In the genomic region with DNA sequence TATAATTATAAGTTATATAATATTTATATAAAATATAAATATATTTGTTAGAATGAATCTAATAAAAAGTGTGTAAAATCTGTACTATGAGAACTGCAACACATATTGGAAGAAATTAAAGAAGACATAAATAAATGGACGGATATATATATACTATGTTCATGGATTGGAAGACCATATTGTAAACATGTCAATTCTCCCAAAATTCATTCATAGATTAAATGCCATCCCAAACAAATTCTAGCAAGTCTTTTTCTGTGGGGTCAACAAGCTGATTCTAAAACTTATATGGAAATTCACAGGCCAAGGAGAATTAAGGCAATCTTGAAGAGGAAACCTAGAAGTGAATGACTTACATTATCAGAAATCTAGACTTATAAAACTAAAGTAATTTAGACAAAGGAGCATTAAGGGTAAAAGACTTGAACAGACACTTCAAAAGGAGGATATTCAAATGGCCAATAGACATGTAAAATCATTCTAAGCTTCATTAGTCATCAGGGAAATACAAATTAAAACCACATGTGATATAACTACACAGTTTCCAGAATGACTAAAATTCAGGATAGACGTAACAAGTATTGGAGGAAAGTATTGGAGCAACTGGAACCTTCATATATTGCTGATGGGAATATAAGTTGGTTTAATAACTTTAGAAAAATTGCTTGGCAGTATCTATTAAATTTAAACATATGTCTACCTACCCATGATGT, we compare ENCODE assay signal across 22 cellular contexts.
DNase-seq lines count a peak whose midpoint lies in the region; TF ChIP-seq lines count a peak whose summit lies in the region.
"Had no signal": no experiment of that assay in that cellular context is flagged by ENCODE, and none has a peak within 500 bp of the region (broad histone marks: within the 10 kb centered on the region; RNA-seq: fewer than 3 reads in every experiment).

No MANE protein-coding gene starts in this region.

- no peak for TF ChIP-seq EP300 in stomach (IDR thresholded peaks at IDR 0.05)

- TF ChIP-seq POLR2A in stomach (IDR thresholded peaks at IDR 0.05), result no peak

- TF ChIP-seq CTCF in HFF-Myc (IDR thresholded peaks at IDR 0.05; ENCODE audit: low read depth, low read length, missing control alignments) (no peak), fibroblast of mammary gland (conservative IDR thresholded peaks at IDR 0.05; ENCODE audit: control insufficient read depth, insufficient read depth, low read depth, low read length) (no peak), GM13977 (IDR thresholded peaks at IDR 0.05; ENCODE audit: extremely low read depth, insufficient read depth, missing control alignments) (no peak), stomach (IDR thresholded peaks at IDR 0.05) (no peak)

- DNase-seq in EH (ENCODE audit: low read depth) (peak; percentile 1), HCEC 1CT (peak; percentile 4), HFF-Myc (ENCODE audit: extremely low read depth, low read depth) (peak; percentile 20), fibroblast of mammary gland (ENCODE audit: low read depth) (peak; percentile 57), SIG-M5 (lab: John Stamatoyannopoulos, UW) (no peak), GM13977 (ENCODE audit: low spot score) (no peak), stomach (no peak)
- DNase-seq in activated CD4-positive, alpha-beta T cell treated with anti-CD3 and anti-CD28 coated beads, Interleukin-2, amount 50 U/mL, for 48 hours, result no peak
- DNase-seq: 8988T; ACHN; AML-193; Caco-2; CD4-positive, alpha-beta T cell; CD8-positive, alpha-beta T cell; DMS 273 treated with DMSO at 0.1 percent for 48 hours; DMS153; DMS53; DMS79; DND-41; GF-D8 had no signal

- 81 to 93% (median 91%) methylated on average over 2 of the region's 2 CpGs for WGBS in stomach, 5 donors

- intact Hi-C loops in stomach (cut with DNase I; ENCODE audit: low total_unique reads), result no loop called here

- H3K36me3 ChIP-seq in stomach, result no peaks in the 10 kb centered on the region
- H3K36me3 ChIP-seq: BLaER1 treated with 17β-estradiol and CSF1 and Interleukin-3, amounts not matched to agents 10 nM and 100 nM had no signal

- in situ Hi-C loops in GM13977 (cut with MboI; ENCODE audit: low pct_unique_long_range_greater_than_20kb, low sequenced_read_pairs, unreplicated experiment), result no loop called here

- no peak overlapping the region for H3K27ac ChIP-seq in stomach
- H3K27ac ChIP-seq: BLaER1 treated with 17β-estradiol and CSF1 and Interleukin-3, amounts not matched to agents 10 nM and 100 nM; C4-2B had no signal

- H3K4me3 ChIP-seq in HFF-Myc (replicated peaks; ENCODE audit: low read depth, low read length) (no peak overlapping the region), fibroblast of mammary gland (ENCODE audit: control insufficient read depth, low read depth, low read length) (no peak overlapping the region), stomach (no peak overlapping the region)
- H3K4me3 ChIP-seq: BLaER1 treated with 17β-estradiol and CSF1 and Interleukin-3, amounts not matched to agents 10 nM and 100 nM had no signal

- no peaks in the 10 kb centered on the region for H3K9me3 ChIP-seq in stomach
- H3K9me3 ChIP-seq: Caco-2 had no signal

- H3K4me1 ChIP-seq in stomach, result no peaks in the 10 kb centered on the region
- H3K4me1 ChIP-seq: BLaER1 treated with 17β-estradiol and CSF1 and Interleukin-3, amounts not matched to agents 10 nM and 100 nM; Caco-2 had no signal

- H3K27me3 ChIP-seq in stomach, result peaks cover 0 to 11% (median 4%) of the 10 kb centered on the region in 3 donors
- H3K27me3 ChIP-seq: BLaER1 treated with 17β-estradiol and CSF1 and Interleukin-3, amounts not matched to agents 10 nM and 100 nM had no signal

Comparison
In these comparisons a context has a peak if more than half of its experiments do, and no peak if none do; other contexts are left out.
1. DNase-seq: peak in EH (single experiment), HCEC 1CT (single experiment), HFF-Myc (single experiment) and fibroblast of mammary gland (single experiment); none in SIG-M5 (single experiment), GM13977 (single experiment), stomach (single experiment) and activated CD4-positive, alpha-beta T cell treated with anti-CD3 and anti-CD28 coated beads, Interleukin-2, amount 50 U/mL, for 48 hours (0 of 2).